ENCODE assay signal across 8 cellular contexts in the genomic region with DNA sequence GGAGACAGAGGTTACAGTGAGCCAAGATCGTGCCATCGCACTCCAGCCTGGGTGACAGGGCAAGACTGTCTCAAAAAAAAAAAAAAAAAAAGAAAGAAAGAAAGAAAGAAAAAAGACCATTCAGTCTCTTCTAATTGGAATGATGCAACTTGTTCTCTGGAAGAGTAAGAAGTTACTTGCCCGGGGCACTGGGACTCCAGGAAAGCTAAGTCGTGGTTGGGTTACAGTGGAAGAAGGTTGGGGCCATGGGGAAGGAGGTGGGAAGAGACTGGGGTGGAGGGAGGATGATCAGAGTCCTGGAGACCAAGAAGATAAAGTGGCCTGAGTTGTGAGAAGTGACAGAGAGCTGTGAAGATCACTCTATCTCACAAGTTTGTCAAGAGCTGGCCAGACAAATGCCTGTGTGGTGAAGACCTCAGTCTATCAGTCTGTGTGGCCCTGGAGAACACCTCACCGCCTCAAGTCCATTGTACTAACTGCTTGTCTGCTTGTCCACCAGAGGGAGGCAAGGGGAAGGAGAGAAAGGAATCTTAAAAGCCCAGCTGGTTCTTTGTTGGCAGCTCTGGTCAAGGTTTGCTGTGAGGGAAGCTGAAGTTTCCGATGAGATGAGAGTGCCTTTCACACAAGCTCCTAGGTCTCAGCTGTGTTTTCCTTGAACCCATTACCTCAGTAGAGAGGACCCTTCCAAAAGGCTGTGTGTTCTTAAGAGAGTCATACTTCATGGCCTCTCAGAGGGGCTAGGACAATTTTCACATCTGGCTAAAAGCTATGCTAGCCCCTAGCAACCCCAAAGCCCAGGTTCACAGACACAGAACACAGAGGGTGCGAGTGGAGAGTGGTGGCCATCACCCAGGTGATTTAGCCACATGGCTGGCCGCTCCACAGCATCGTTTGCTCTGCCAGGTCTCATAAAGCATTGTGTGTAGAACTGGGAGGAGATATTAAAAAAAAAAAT.
A peak's percentile ranks its signal among the peaks of the same experiment; 100 is the strongest.
DNase-seq lines count a peak whose midpoint lies in the region; ATAC-seq, FAIRE-seq and TF ChIP-seq lines count a peak whose summit lies in the region.

No MANE protein-coding gene starts in this region.

- intact Hi-C loops in ovary (cut with DNase I), result no loop called here

- H3K27ac ChIP-seq in ovary, result no peak overlapping the region

- FAIRE-seq in HTR-8/SVneo (lab: Jason Lieb, UNC), result peak; percentile 69

- no peak for TF ChIP-seq EP300 in ovary (IDR thresholded peaks at IDR 0.05)

- ATAC-seq in HG02763 (IDR thresholded peaks at IDR 0.05; ENCODE audit: unreplicated experiment), result no peak
- no peak for ATAC-seq in HG03571 (IDR thresholded peaks at IDR 0.05; ENCODE audit: unreplicated experiment)

- TF ChIP-seq POLR2A in ovary (IDR thresholded peaks at IDR 0.05), result no peak

- no peaks in the 10 kb centered on the region for H3K36me3 ChIP-seq in ovary

- peak; percentile 57 for DNase-seq in GM12865 (ENCODE audit: low read depth)
- DNase-seq in HTR-8/SVneo (ENCODE audit: insufficient read length, low spot score), result peak; percentile 61
- DNase-seq in SK-N-DZ (ENCODE audit: low spot score), result peak; percentile 60
- peak; percentile 92 for DNase-seq in fibroblast of pulmonary artery (ENCODE audit: low read depth)
- peak in 4 of 5 donors; percentile 11 to 32 (median 22) for DNase-seq in ovary
- DNase-seq in stimulated activated CD4-positive, alpha-beta T cell treated with anti-CD3 and anti-CD28 coated beads, Interleukin-2, amount 100 ng/mL, for 48 hours, result no peak

- H3K4me3 ChIP-seq in GM12865 (ENCODE audit: low read depth, low read length) (no peak overlapping the region), fibroblast of pulmonary artery (replicated peaks; ENCODE audit: low read depth, low read length) (no peak overlapping the region), ovary (no peak overlapping the region)

- H3K27me3 ChIP-seq in ovary, result no peaks in the 10 kb centered on the region

- no peaks in the 10 kb centered on the region for H3K4me1 ChIP-seq in ovary (ENCODE audit: insufficient read depth)

- TF ChIP-seq CTCF in GM12865 (IDR thresholded peaks at IDR 0.05; ENCODE audit: insufficient read depth, low read depth, low read length, missing control alignments) (peak; percentile 24), fibroblast of pulmonary artery (IDR thresholded peaks at IDR 0.05; ENCODE audit: low read length, missing control alignments) (peak; percentile 96), ovary (IDR thresholded peaks at IDR 0.05) (no peak)

- H3K9me3 ChIP-seq in ovary, result no peaks in the 10 kb centered on the region

- 56 to 57% (median 56%) methylated on average over 9 of the region's 9 CpGs for WGBS in ovary, 3 donors

Comparison
In these comparisons a context has a peak if more than half of its experiments do, and no peak if none do; other contexts are left out.
1. DNase-seq: peak in GM12865 (single experiment), HTR-8/SVneo (single experiment), SK-N-DZ (single experiment), fibroblast of pulmonary artery (single experiment) and ovary (4 of 5); none in stimulated activated CD4-positive, alpha-beta T cell treated with anti-CD3 and anti-CD28 coated beads, Interleukin-2, amount 100 ng/mL, for 48 hours (0 of 2).
2. CTCF ChIP-seq: peak in GM12865 (single experiment) and fibroblast of pulmonary artery (single experiment); none in ovary (0 of 3).